Comparison of ENCODE assay signal across 8 cellular contexts in the genomic region with DNA sequence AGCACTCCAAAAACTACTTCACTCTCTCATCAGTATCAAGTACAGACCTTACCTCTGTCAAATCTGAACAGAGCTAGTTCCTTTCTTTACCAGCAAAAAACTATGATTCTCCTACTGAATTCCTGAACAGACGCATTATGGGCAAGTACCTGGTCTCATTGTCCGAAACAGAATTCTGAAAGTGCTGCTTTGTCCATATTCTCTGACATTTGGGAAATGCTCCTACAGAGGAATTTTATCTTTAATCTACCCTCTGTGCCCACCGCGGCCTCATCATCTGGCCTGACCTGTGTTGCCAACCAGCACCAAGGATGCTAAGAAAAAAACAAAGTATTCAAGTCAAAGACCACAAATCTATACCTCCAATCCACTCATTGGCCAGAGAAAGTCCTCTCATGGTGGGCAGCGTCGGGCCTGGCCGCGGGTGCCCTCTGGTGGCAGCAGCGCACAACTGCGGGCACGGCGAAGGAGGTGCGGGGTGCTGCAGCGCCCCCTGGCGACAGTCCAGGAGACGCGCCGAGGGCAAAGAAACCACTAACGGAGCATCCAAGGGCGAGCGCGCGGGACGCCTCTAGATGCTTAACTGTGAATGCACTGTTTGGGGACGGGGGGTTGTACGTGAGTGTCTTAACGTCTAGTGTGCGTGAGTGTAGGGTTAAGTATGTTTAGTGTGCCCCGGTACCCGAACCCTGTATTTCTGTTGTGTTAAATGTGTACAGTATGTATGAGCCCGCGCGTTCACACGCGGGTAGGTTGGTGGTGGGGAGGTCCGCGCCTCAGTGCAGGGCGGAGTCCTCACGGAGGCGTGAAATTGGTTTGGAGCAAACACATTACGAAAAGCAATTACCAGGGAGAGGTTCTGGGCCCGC. TPM values are rescaled to one million over a fixed set of nuclear protein-coding genes. Genes with fewer than 3 reads are reported as not detected.
DNase-seq lines count a peak whose midpoint lies in the region; ATAC-seq and TF ChIP-seq lines count a peak whose summit lies in the region.

No MANE protein-coding gene starts in this region.

- H3K9me3 ChIP-seq in Caco-2 (no peaks in the 10 kb centered on the region), SJSA1 (replicated peaks) (peaks cover 11% of the 10 kb centered on the region), gastroesophageal sphincter (peaks cover 0 to 3% (median 0%) of the 10 kb centered on the region in 3 donors), upper lobe of left lung (no peaks in the 10 kb centered on the region)

- in situ Hi-C loops in KBM-7 (cut with MboI; ENCODE audit: low pct_unique_long_range_greater_than_20kb, low sequenced_read_pairs): no loop called here

- peaks cover 33% of the 10 kb centered on the region for H3K27me3 Mint-ChIP-seq in Caco-2 (ENCODE audit: insufficient read depth, unreplicated experiment)

- intact Hi-C loops in Caco-2 (cut with micrococcal nuclease; ENCODE audit: unreplicated experiment): loop anchor here (1.0 to 2.0 kb wide), 3 partner anchors 48 to 138 kb away; partner anchors contain the start of gene SMARCD3

- H3K36me3 ChIP-seq in Caco-2 (ENCODE audit: control insufficient read depth, insufficient read depth, low read length): no peaks in the 10 kb centered on the region
- H3K36me3 ChIP-seq in SJSA1: no peaks in the 10 kb centered on the region
- H3K36me3 ChIP-seq in gastroesophageal sphincter: no peaks in the 10 kb centered on the region
- no peaks in the 10 kb centered on the region for H3K36me3 ChIP-seq in upper lobe of left lung

- TF ChIP-seq EP300 in gastroesophageal sphincter (IDR thresholded peaks at IDR 0.05): no peak
- TF ChIP-seq EP300 in upper lobe of left lung (IDR thresholded peaks at IDR 0.05): no peak

- POLR2A ChIA-PET in Caco-2 (lab: Charles Lee): no interaction called here

- TF ChIP-seq CTCF in Caco-2 (IDR thresholded peaks at IDR 0.05; ENCODE audit: insufficient read depth in 1 of 2, low read depth in 1 of 2, low read length in 1 of 2, severe bottlenecking in 1 of 2, unreplicated experiment in 1 of 2) (peak; percentile 100), gastroesophageal sphincter (IDR thresholded peaks at IDR 0.05) (peak in 3 of 4 experiments; percentile 99 to 100 (median 100)), upper lobe of left lung (IDR thresholded peaks at IDR 0.05) (peak; percentile 99 to 100 (median 100))

- peak; percentile 63 to 84 for DNase-seq in Caco-2
- DNase-seq in KBM-7: peak; percentile 80
- DNase-seq in SJSA1 (ENCODE audit: low read depth in 1 of 2, low spot score in 2 of 2): peak; percentile 65 to 69
- DNase-seq in activated effector memory CD4-positive, alpha-beta T cell treated with anti-CD3 and anti-CD28 coated beads, Interleukin-2, amount 50 U/mL, for 16 hours: peak; percentile 94
- peak; percentile 65 for DNase-seq in pons (ENCODE audit: low spot score)
- DNase-seq in upper lobe of left lung: peak; percentile 90 to 95

- ATAC-seq in GM19467 (IDR thresholded peaks at IDR 0.05; ENCODE audit: unreplicated experiment): peak; percentile 73
- peak; percentile 80 for ATAC-seq in gastroesophageal sphincter
- ATAC-seq in upper lobe of left lung (ENCODE audit: low FRiP score in 2 of 2): peak; percentile 94 to 95

- BruUV-seq in Caco-2 (replicated peaks; lab: Mats Ljungman, UMichigan): no TSS peak

- TF ChIP-seq POLR2A in gastroesophageal sphincter (IDR thresholded peaks at IDR 0.05): no peak
- TF ChIP-seq POLR2A in upper lobe of left lung (IDR thresholded peaks at IDR 0.05): no peak

- no peaks in the 10 kb centered on the region for H3K9me3 Mint-ChIP-seq in Caco-2 (ENCODE audit: unreplicated experiment)

- H3K27ac Mint-ChIP-seq in Caco-2 (ENCODE audit: unreplicated experiment): no peak overlapping the region

- no peak overlapping the region for H3K4me3 Mint-ChIP-seq in Caco-2 (ENCODE audit: unreplicated experiment)

- H3K27ac ChIP-seq in SJSA1: no peak overlapping the region
- H3K27ac ChIP-seq in gastroesophageal sphincter: no peak overlapping the region
- no peak overlapping the region for H3K27ac ChIP-seq in upper lobe of left lung

- CTCF ChIA-PET in Caco-2 (lab: Charles Lee): no interaction called here

- no peak overlapping the region for H3K4me3 ChIP-seq in Caco-2 (ENCODE audit: low read depth, low read length)
- H3K4me3 ChIP-seq in SJSA1: no peak overlapping the region
- H3K4me3 ChIP-seq in gastroesophageal sphincter: no peak overlapping the region
- no peak overlapping the region for H3K4me3 ChIP-seq in upper lobe of left lung

- 11 to 23% methylated on average over 3 to 16 of the region's 42 CpGs for WGBS in gastroesophageal sphincter (ENCODE audit: low coverage in 1 of 2), 2 donors
- WGBS in upper lobe of left lung, 2 donors: 22 to 33% methylated on average over 24 to 42 of the region's 42 CpGs

- H3K36me3 Mint-ChIP-seq in Caco-2 (ENCODE audit: insufficient read depth, unreplicated experiment): no peaks in the 10 kb centered on the region

- H3K27me3 ChIP-seq in Caco-2 (replicated peaks; ENCODE audit: control insufficient read depth, insufficient read depth, low read length): peaks cover 4% of the 10 kb centered on the region
- peaks cover 40% of the 10 kb centered on the region for H3K27me3 ChIP-seq in SJSA1 (replicated peaks)
- H3K27me3 ChIP-seq in gastroesophageal sphincter: peaks cover 68% of the 10 kb centered on the region
- H3K27me3 ChIP-seq in upper lobe of left lung: peaks cover 0 to 17% (median 12%) of the 10 kb centered on the region in 4 donors

- H3K4me1 Mint-ChIP-seq in Caco-2 (ENCODE audit: low read depth, unreplicated experiment): peaks cover 5% of the 10 kb centered on the region

- H3K4me1 ChIP-seq in Caco-2: no peaks in the 10 kb centered on the region
- peaks cover 8% of the 10 kb centered on the region for H3K4me1 ChIP-seq in SJSA1 (replicated peaks)
- H3K4me1 ChIP-seq in gastroesophageal sphincter: peaks cover 0 to 16% (median 7%) of the 10 kb centered on the region in 3 donors
- peaks cover 7 to 15% (median 9%) of the 10 kb centered on the region in 4 donors for H3K4me1 ChIP-seq in upper lobe of left lung

RNA-seq across cellular contexts. Expression of gene GBX1, which starts 5.0 kb away (rescaled TPM):
- total RNA-seq in Caco-2 (2022): not detected in 2 replicates
- not detected in 2 replicates for total RNA-seq in SJSA1 (2014; rRNA removed; shearing (Covaris generic))
- total RNA-seq in gastroesophageal sphincter: not detected
- total RNA-seq in upper lobe of left lung: not detected

RNA-seq across cellular contexts. Expression of gene ASB10, which starts 14.5 kb away (rescaled TPM):
- total RNA-seq in Caco-2 (2022) (not detected in 2 replicates), gastroesophageal sphincter (not detected), upper lobe of left lung (not detected)
- not detected in 2 replicates for total RNA-seq in SJSA1 (2014; rRNA removed; shearing (Covaris generic))

RNA-seq across cellular contexts. Expression of gene H2BK1, which starts 37.8 kb away (rescaled TPM):
- not detected in 2 replicates for total RNA-seq in Caco-2 (2022)
- not detected in 2 replicates for total RNA-seq in SJSA1 (2014; rRNA removed; shearing (Covaris generic))
- not detected for total RNA-seq in gastroesophageal sphincter
- total RNA-seq in upper lobe of left lung: not detected

RNA-seq across cellular contexts. Expression of gene ABCF2, which starts 54.5 kb away (rescaled TPM):
- 50.8 and 57.8 TPM in 2 replicates for total RNA-seq in Caco-2 (2022)
- total RNA-seq in SJSA1 (2014; rRNA removed; shearing (Covaris generic)): 52.0 and 72.6 TPM in 2 replicates
- 10 to 100 TPM; 30.5 to 43.1 (median 36.5) TPM for total RNA-seq in gastroesophageal sphincter
- 10 to 100 TPM; 19.8 to 48.2 (median 28.6) TPM for total RNA-seq in upper lobe of left lung

RNA-seq across cellular contexts. Expression of gene CHPF2, which starts 59.8 kb away (rescaled TPM):
- total RNA-seq in Caco-2 (2022) (30.9 and 34.0 TPM in 2 replicates), gastroesophageal sphincter (10 to 100 TPM; 18.0 to 38.1 (median 25.7) TPM), upper lobe of left lung (10 to 100 TPM; 34.4 to 69.1 (median 47.4) TPM)
- 50.1 and 68.1 TPM in 2 replicates for total RNA-seq in SJSA1 (2014; rRNA removed; shearing (Covaris generic))
